Comparison of ENCODE assay signal across 8 cellular contexts in genomic region chr19:33002126-33002865, GRCh38. TPM values are rescaled to one million over a fixed set of nuclear protein-coding genes. Genes with fewer than 3 reads are reported as not detected.
DNase-seq lines count a peak whose midpoint lies in the region; TF ChIP-seq lines count a peak whose summit lies in the region.
"Not testable (repeated sequence)": the region's sequence is repeated elsewhere in the genome, so short reads cannot be mapped to it uniquely, and the experiment has no call there.

No MANE protein-coding gene starts in this region.

- not testable (repeated sequence) for H3K9me3 ChIP-seq in BE2C, SK-N-SH

- not testable (repeated sequence) for H3K79me2 ChIP-seq in SK-N-SH (ENCODE audit: insufficient read depth)

- H4K20me1 ChIP-seq in SK-N-SH (ENCODE audit: insufficient read depth) = not testable (repeated sequence)

- H3K36me3 ChIP-seq in BE2C; SK-N-SH (replicated peaks in 1 of 2; ENCODE audit: control insufficient read depth in 1 of 2, insufficient read depth in 2 of 2, low read length in 1 of 2): not testable (repeated sequence)

- H3K4me1 ChIP-seq in BE2C; SK-N-SH (ENCODE audit: control insufficient read depth in 1 of 2, insufficient read depth in 2 of 2, low read depth in 1 of 2, low read length in 1 of 2): not testable (repeated sequence)

- H3K27me3 ChIP-seq in BE2C; SK-N-SH (ENCODE audit: insufficient read depth): not testable (repeated sequence)

- not testable (repeated sequence) for H3K4me3 ChIP-seq in BE2C (ENCODE audit: low read depth, low read length); SK-N-SH (ENCODE audit: low read depth in 2 of 2, low read length in 1 of 2)

- DNase-seq in BE2C (peak; percentile 37), DMS79 treated with DMSO at 0.1 percent for 48 hours (lab: John Stamatoyannopoulos, UW) (peak; percentile 67), NCI-H1105 treated with DMSO at 0.1 percent for 48 hours (lab: John Stamatoyannopoulos, UW) (peak; percentile 30), SK-N-SH (peak; percentile 55), cerebellar cortex (ENCODE audit: low spot score) (peak; percentile 52), kidney tubule cell (ENCODE audit: low spot score) (peak; percentile 40), occipital lobe (lab: John Stamatoyannopoulos, UW) (peak; percentile 2), superior temporal gyrus (ENCODE audit: extremely low spot score) (peak; percentile 9)

- H3K27ac ChIP-seq in SK-N-SH (ENCODE audit: low read depth in 2 of 2, low read length in 1 of 2) = 0 out of 4 replicates have a peak overlapping the region, but pooled peaks of 1 of the 2 experiments have one; percentile 18

- H3K9me2 ChIP-seq in SK-N-SH = not testable (repeated sequence)

- H2AFZ ChIP-seq in SK-N-SH (ENCODE audit: low read depth) = not testable (repeated sequence)

- not testable (repeated sequence) for TF ChIP-seq CTCF in BE2C (IDR thresholded peaks at IDR 0.05; ENCODE audit: low read depth, low read length); SK-N-SH (IDR thresholded peaks at IDR 0.05)

- POLR2A ChIA-PET in SK-N-SH (lab: Yijun Ruan, JAX) = not testable (repeated sequence)

- not testable (repeated sequence) for TF ChIP-seq RAD21 in SK-N-SH (IDR thresholded peaks at IDR 0.05; ENCODE audit: low read length)

- not testable (repeated sequence) for H3K9ac ChIP-seq in SK-N-SH

- not testable (repeated sequence) for H3K4me2 ChIP-seq in SK-N-SH

- WGBS in SK-N-SH (ENCODE audit: low lambda C conversion rate) = 59% methylated on average over 15 of the region's 15 CpGs

- TF ChIP-seq EP300 in SK-N-SH (IDR thresholded peaks at IDR 0.05; ENCODE audit: borderline replicate concordance in 1 of 2, low read depth in 1 of 2, low read length in 1 of 2) = 0 out of 4 replicates have a peak, but pooled peaks of 1 of the 2 experiments have one; percentile 29

- CTCF ChIA-PET in SK-N-SH (lab: Yijun Ruan, JAX) = interaction anchor here (1.6 to 1.9 kb wide), 2 partner anchors 26 to 117 kb away, joined by 8 to 9 read pairs; no protein-coding TSS in a partner anchor

- not testable (repeated sequence) for H3F3A ChIP-seq in SK-N-SH (replicated peaks; ENCODE audit: insufficient read depth)

TF ChIP-seq in SK-N-SH, 30 proteins besides CTCF, POLR2A, EP300 and RAD21:
- peak; percentile 70 for TF ChIP-seq GATA2 (CRISPR knock-in tag; IDR thresholded peaks at IDR 0.05)
- peak; percentile 47; the same call in 1 of the 2 replicates for TF ChIP-seq NFIC (IDR thresholded peaks at IDR 0.05; ENCODE audit: borderline replicate concordance)
- TF ChIP-seq RCOR1 (IDR thresholded peaks at IDR 0.05; ENCODE audit: low read length) = 0 out of 2 replicates have a peak, but pooled peaks have one; percentile 29

RNA-seq across cellular contexts. Expression of gene FAAP24, which starts 30.3 kb away (rescaled TPM):
- 1.6 TPM for polyA plus RNA-seq in BE2C (2012; ENCODE audit: insufficient read depth, insufficient read length, low read depth)
- 3.3 and 3.9 TPM in 2 replicates for polyA plus RNA-seq in SK-N-SH (2012; rRNA removed)
- 3.9 and 4.2 TPM in 2 replicates for polyA plus RNA-seq in SK-N-SH (2012; cell fraction: cytosol; rRNA removed)
- 1.9 and 2.0 TPM in 2 replicates for polyA plus RNA-seq in SK-N-SH (2012; cell fraction: nucleus; rRNA removed)
- 1.6 TPM for total RNA-seq in occipital lobe

RNA-seq across cellular contexts. Expression of gene CEP89, which starts 30.5 kb away (rescaled TPM):
- 15.7 TPM for polyA plus RNA-seq in BE2C (2012; ENCODE audit: insufficient read depth, insufficient read length, low read depth)
- 15.7 and 16.4 TPM in 2 replicates for polyA plus RNA-seq in SK-N-SH (2012; rRNA removed)
- polyA plus RNA-seq in SK-N-SH (2012; cell fraction: cytosol; rRNA removed) = 11.8 and 12.7 TPM in 2 replicates
- polyA plus RNA-seq in SK-N-SH (2012; cell fraction: nucleus; rRNA removed) = 33.4 and 33.6 TPM in 2 replicates
- total RNA-seq in occipital lobe = 27.8 TPM

Comparison
In these comparisons a context has a peak if more than half of its experiments do, and no peak if none do; other contexts are left out.
1. DNase-seq: peak in every context shown above with its lines; median percentile 67 in DMS79 treated with DMSO at 0.1 percent for 48 hours; 55 in SK-N-SH; 52 in cerebellar cortex; 40 in kidney tubule cell; 37 in BE2C; 30 in NCI-H1105 treated with DMSO at 0.1 percent for 48 hours; 9 in superior temporal gyrus; 2 in occipital lobe.